8 cellular contexts compared by ENCODE assay signal in the genomic region with DNA sequence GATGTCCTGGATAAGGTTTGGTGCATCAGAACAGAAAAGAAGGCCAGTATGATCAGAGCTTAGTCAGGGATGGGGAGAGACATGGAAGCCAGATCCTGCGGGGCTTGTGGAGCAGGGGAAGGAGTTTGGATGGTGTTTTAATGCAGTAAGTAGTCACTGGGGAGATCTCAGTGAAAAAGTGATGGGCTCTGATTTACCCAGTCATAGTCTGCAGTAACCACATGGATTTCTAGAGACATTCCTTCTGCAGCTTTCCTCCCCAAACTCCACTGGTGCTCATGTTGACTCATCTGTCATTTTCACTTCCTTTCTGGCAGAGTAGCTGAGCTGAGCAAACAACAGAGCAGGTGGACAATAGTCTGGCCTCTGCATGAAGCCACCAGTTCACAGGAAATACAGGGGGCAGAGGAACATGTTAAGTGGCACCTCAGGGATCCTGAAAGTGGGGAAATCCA.
DNase-seq lines count a peak whose midpoint lies in the region; ATAC-seq lines count a peak whose summit lies in the region.

No MANE protein-coding gene starts in this region.

- DNase-seq in Daoy (ENCODE audit: low read depth) = peak; percentile 74
- DNase-seq in NAMALWA (ENCODE audit: low spot score) = peak; percentile 34
- DNase-seq in activated naive CD8-positive, alpha-beta T cell treated with anti-CD3 and anti-CD28 coated beads, Interleukin-2, amount 50 U/mL, for 24 hours = no peak
- peak; percentile 17 for DNase-seq in medulla oblongata (ENCODE audit: extremely low spot score)
- no peak for DNase-seq in DMS 273 (lab: John Stamatoyannopoulos, UW; ENCODE audit: unreplicated experiment)
- DNase-seq in hippocampal formation (lab: John Stamatoyannopoulos, UW) = no peak
- no peak for DNase-seq in HUDEP-2 (lab: John Stamatoyannopoulos, UW; ENCODE audit: unreplicated experiment in 76 of 76)

- H3K27me3 Mint-ChIP-seq in activated naive CD8-positive, alpha-beta T cell treated with anti-CD3 and anti-CD28 coated beads, Interleukin-2, amount 50 U/mL, for 24 hours = no peaks in the 10 kb centered on the region

- peak overlapping the region; percentile 88 for H3K27ac Mint-ChIP-seq in activated naive CD8-positive, alpha-beta T cell treated with anti-CD3 and anti-CD28 coated beads, Interleukin-2, amount 50 U/mL, for 24 hours

- no peaks in the 10 kb centered on the region for H3K9me3 Mint-ChIP-seq in activated naive CD8-positive, alpha-beta T cell treated with anti-CD3 and anti-CD28 coated beads, Interleukin-2, amount 50 U/mL, for 24 hours

- H3K4me3 Mint-ChIP-seq in activated naive CD8-positive, alpha-beta T cell treated with anti-CD3 and anti-CD28 coated beads, Interleukin-2, amount 50 U/mL, for 24 hours = no peak overlapping the region

- peaks cover 16% of the 10 kb centered on the region for H3K36me3 Mint-ChIP-seq in activated naive CD8-positive, alpha-beta T cell treated with anti-CD3 and anti-CD28 coated beads, Interleukin-2, amount 50 U/mL, for 24 hours (ENCODE audit: low read depth)

- ATAC-seq in GM21786 (IDR thresholded peaks at IDR 0.05; ENCODE audit: unreplicated experiment) = peak; percentile 75
- peak; percentile 37 for ATAC-seq in activated naive CD8-positive, alpha-beta T cell treated with anti-CD3 and anti-CD28 coated beads, Interleukin-2, amount 50 U/mL, for 24 hours

- peaks cover 22% of the 10 kb centered on the region for H3K4me1 Mint-ChIP-seq in activated naive CD8-positive, alpha-beta T cell treated with anti-CD3 and anti-CD28 coated beads, Interleukin-2, amount 50 U/mL, for 24 hours

Comparison
In these comparisons a context has a peak if more than half of its experiments do, and no peak if none do; other contexts are left out.
1. DNase-seq: peak in Daoy (single experiment), NAMALWA (single experiment) and medulla oblongata (single experiment); none in activated naive CD8-positive, alpha-beta T cell treated with anti-CD3 and anti-CD28 coated beads, Interleukin-2, amount 50 U/mL, for 24 hours (single experiment), DMS 273 (single experiment), hippocampal formation (0 of 2) and HUDEP-2 (0 of 76).